ENCODE assay signal across 16 cellular contexts in the genomic region with DNA sequence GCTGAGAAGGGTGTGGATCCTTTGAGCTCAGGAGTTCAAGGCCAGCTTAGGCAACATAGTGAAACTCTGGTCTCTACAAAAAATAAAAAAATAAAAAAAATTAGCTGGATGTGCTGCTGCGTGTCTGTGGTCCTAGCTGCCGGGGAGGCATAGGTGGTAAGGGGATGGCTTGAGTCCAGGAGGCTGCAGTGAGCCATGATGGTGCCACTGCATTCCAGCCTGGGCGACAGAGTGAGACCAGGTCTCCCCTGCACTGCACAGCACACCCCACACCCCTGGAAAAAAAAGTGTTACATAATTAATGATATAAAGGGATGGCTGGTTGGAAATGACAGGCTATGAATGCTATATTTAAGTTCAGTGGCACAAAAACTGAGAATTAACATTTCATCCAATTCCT. TPM values are rescaled to one million over a fixed set of nuclear protein-coding genes. Genes with fewer than 3 reads are reported as not detected.
DNase-seq lines count a peak whose midpoint lies in the region; ATAC-seq and TF ChIP-seq lines count a peak whose summit lies in the region.
"Had no signal": no experiment of that assay in that cellular context is flagged by ENCODE, and none has a peak within 500 bp of the region (broad histone marks: within the 10 kb centered on the region; RNA-seq: fewer than 3 reads in every experiment).

No MANE protein-coding gene starts in this region.

- no peaks in the 10 kb centered on the region for H3K36me3 ChIP-seq in thyroid gland
- no peaks in the 10 kb centered on the region for H3K36me3 ChIP-seq in MG63
- H3K36me3 ChIP-seq: uterus had no signal

- no peak for TF ChIP-seq CTCF in thyroid gland (IDR thresholded peaks at IDR 0.05)

- peak overlapping the region; percentile 31 to 57 for H3K27ac Mint-ChIP-seq in activated naive CD4-positive, alpha-beta T cell treated with anti-CD3 and anti-CD28 coated beads, Interleukin-2, amount 50 U/mL, for 72 hours
- no peak overlapping the region for H3K27ac Mint-ChIP-seq in activated naive CD4-positive, alpha-beta T cell treated with anti-CD3 and anti-CD28 coated beads, Interleukin-2, amount 10 ng/mL, durations not matched to agents 7 days and 5 days

- H3K4me3 Mint-ChIP-seq in activated naive CD4-positive, alpha-beta T cell treated with anti-CD3 and anti-CD28 coated beads, Interleukin-2, amount 10 ng/mL, durations not matched to agents 7 days and 5 days = no peak overlapping the region

- intact Hi-C loops in thyroid gland (cut with DNase I) = no loop called here

- no peak for ATAC-seq in activated naive CD4-positive, alpha-beta T cell treated with anti-CD3 and anti-CD28 coated beads, Interleukin-2, amount 50 U/mL, for 72 hours
- ATAC-seq in GM18498 (IDR thresholded peaks at IDR 0.05; ENCODE audit: unreplicated experiment) = no peak
- ATAC-seq: foreskin keratinocyte had no signal

- TF ChIP-seq POLR2A in thyroid gland (IDR thresholded peaks at IDR 0.05) = no peak

- H3K4me1 Mint-ChIP-seq in activated naive CD4-positive, alpha-beta T cell treated with anti-CD3 and anti-CD28 coated beads, Interleukin-2, amount 10 ng/mL, durations not matched to agents 7 days and 5 days = peaks cover 34% of the 10 kb centered on the region

- H3K9me3 ChIP-seq in thyroid gland (no peaks in the 10 kb centered on the region), MG63 (no peaks in the 10 kb centered on the region)
- H3K9me3 ChIP-seq: uterus had no signal

- CTCF ChIA-PET in activated naive CD4-positive, alpha-beta T cell treated with anti-CD3 and anti-CD28 coated beads, Interleukin-2, amount 10 ng/mL, durations not matched to agents 7 days and 5 days (lab: Charles Lee) = interaction anchor here (1.0 kb wide), 1 partner anchor 11 kb away, joined by 3 read pairs; no protein-coding TSS in a partner anchor

- no peaks in the 10 kb centered on the region for H3K36me3 Mint-ChIP-seq in activated naive CD4-positive, alpha-beta T cell treated with anti-CD3 and anti-CD28 coated beads, Interleukin-2, amount 50 U/mL, for 72 hours
- H3K36me3 Mint-ChIP-seq in activated naive CD4-positive, alpha-beta T cell treated with anti-CD3 and anti-CD28 coated beads, Interleukin-2, amount 10 ng/mL, durations not matched to agents 7 days and 5 days = peaks cover 2% of the 10 kb centered on the region

- H3K4me3 ChIP-seq in thyroid gland (replicated peaks in 1 of 3) = no peak overlapping the region
- no peak overlapping the region for H3K4me3 ChIP-seq in MG63
- H3K4me3 ChIP-seq: uterus had no signal

- H3K9me3 Mint-ChIP-seq in activated naive CD4-positive, alpha-beta T cell treated with anti-CD3 and anti-CD28 coated beads, Interleukin-2, amount 50 U/mL, for 72 hours = no peaks in the 10 kb centered on the region
- no peaks in the 10 kb centered on the region for H3K9me3 Mint-ChIP-seq in activated naive CD4-positive, alpha-beta T cell treated with anti-CD3 and anti-CD28 coated beads, Interleukin-2, amount 10 ng/mL, durations not matched to agents 7 days and 5 days

- H3K27me3 ChIP-seq in thyroid gland = no peaks in the 10 kb centered on the region
- H3K27me3 ChIP-seq in MG63 = no peaks in the 10 kb centered on the region
- H3K27me3 ChIP-seq: foreskin keratinocyte, uterus had no signal

- peaks cover 42 to 43% of the 10 kb centered on the region in 2 donors for H3K4me1 ChIP-seq in thyroid gland

- WGBS in thyroid gland, 2 donors = 31 to 39% methylated on average over 3 of the region's 3 CpGs

- no peak overlapping the region for H3K27ac ChIP-seq in thyroid gland
- H3K27ac ChIP-seq: foreskin keratinocyte, parathyroid adenoma, uterus had no signal

- no peaks in the 10 kb centered on the region for H3K27me3 Mint-ChIP-seq in activated naive CD4-positive, alpha-beta T cell treated with anti-CD3 and anti-CD28 coated beads, Interleukin-2, amount 10 ng/mL, durations not matched to agents 7 days and 5 days

- DNase-seq in activated naive CD4-positive, alpha-beta T cell treated with anti-CD3 and anti-CD28 coated beads, Interleukin-2, amount 50 U/mL, for 72 hours (ENCODE audit: low spot score in 2 of 2) = no peak
- DNase-seq in activated naive CD4-positive, alpha-beta T cell treated with anti-CD3 and anti-CD28 coated beads, Interleukin-2, amount 10 ng/mL, durations not matched to agents 7 days and 5 days = no peak
- DNase-seq in OCI-M1 (lab: John Stamatoyannopoulos, UW) (peak; percentile 74), kidney tubule cell (ENCODE audit: low spot score) (peak; percentile 33), thyroid gland (peak; percentile 45 to 48), DMS 273 treated with DMSO at 0.1 percent for 48 hours (lab: John Stamatoyannopoulos, UW) (no peak), MG63 (no peak)
- DNase-seq: amniotic stem cell; foreskin keratinocyte; GDM1; NCI-H187 treated with DMSO at 0.1 percent for 48 hours; SHP77 treated with DMSO at 0.1 percent for 48 hours; stimulated activated naive CD4-positive, alpha-beta T cell treated with Interleukin-2 at 50 U/mL for 16 hours; uterus had no signal

RNA-seq across cellular contexts. Expression of gene ARL8B, which starts 11.6 kb away (rescaled TPM):
- total RNA-seq in activated naive CD4-positive, alpha-beta T cell treated with anti-CD3 and anti-CD28 coated beads, Interleukin-2, amount 50 U/mL, for 72 hours = 10 to 100 TPM; 39.7 to 78.1 TPM
- 10 to 100 TPM; 51.2 to 75.9 (median 65.3) TPM for total RNA-seq in thyroid gland
- 41.0 and 73.9 TPM in 2 replicates for total RNA-seq in MG63 (2014; rRNA removed; shearing (Covaris generic); ENCODE audit: low replicate concordance)

RNA-seq across cellular contexts. Expression of gene EDEM1, which starts 53.8 kb away (rescaled TPM):
- 100 to 1,000 TPM; 181 to 200 TPM for total RNA-seq in activated naive CD4-positive, alpha-beta T cell treated with anti-CD3 and anti-CD28 coated beads, Interleukin-2, amount 50 U/mL, for 72 hours
- total RNA-seq in thyroid gland = 10 to 100 TPM; 26.1 to 58.4 (median 43.0) TPM
- 11.0 and 20.5 TPM in 2 replicates for total RNA-seq in MG63 (2014; rRNA removed; shearing (Covaris generic); ENCODE audit: low replicate concordance)

Comparison
In these comparisons a context has a peak if more than half of its experiments do, and no peak if none do; other contexts are left out.
1. DNase-seq: peak in OCI-M1 (single experiment), kidney tubule cell (single experiment) and thyroid gland (2 of 2); none in activated naive CD4-positive, alpha-beta T cell treated with anti-CD3 and anti-CD28 coated beads, Interleukin-2, amount 50 U/mL, for 72 hours (0 of 2), activated naive CD4-positive, alpha-beta T cell treated with anti-CD3 and anti-CD28 coated beads, Interleukin-2, amount 10 ng/mL, durations not matched to agents 7 days and 5 days (single experiment), DMS 273 treated with DMSO at 0.1 percent for 48 hours (single experiment) and MG63 (single experiment).